23 cellular contexts compared by ENCODE assay signal in the genomic region with DNA sequence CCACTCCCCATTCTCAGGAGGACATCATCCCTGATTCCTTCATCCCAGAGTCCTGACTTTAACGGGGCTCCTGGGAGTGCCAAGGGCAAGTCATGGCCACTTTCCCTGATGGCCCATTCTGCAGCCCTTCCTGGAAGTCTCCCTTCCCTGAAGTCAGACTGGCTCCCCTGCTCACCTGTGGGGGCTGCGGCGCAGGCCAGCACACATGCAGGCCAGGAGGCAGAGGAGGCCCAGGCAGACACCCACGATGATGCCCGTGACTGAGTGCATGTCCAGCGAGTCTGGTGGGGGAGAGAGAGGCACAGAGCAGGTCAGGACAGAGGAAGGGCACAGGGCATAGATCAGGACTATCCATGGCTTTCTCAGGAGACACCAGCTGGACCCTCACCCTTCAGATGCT. TPM values are rescaled to one million over a fixed set of nuclear protein-coding genes. Genes with fewer than 3 reads are reported as not detected.
"Had no signal": no experiment of that assay in that cellular context is flagged by ENCODE, and none has a peak within 500 bp of the region (broad histone marks: within the 10 kb centered on the region; RNA-seq: fewer than 3 reads in every experiment).

No MANE protein-coding gene starts in this region.

- H3K9ac ChIP-seq: SK-N-SH had no signal

- H3K27me3 ChIP-seq: ascending aorta, body of pancreas, SJCRH30 had no signal

- H3K4me2 ChIP-seq: SK-N-SH had no signal

- H3K4me3 ChIP-seq: body of pancreas, SJCRH30 had no signal

- H3K27ac ChIP-seq: ascending aorta, body of pancreas, RWPE1, SJCRH30 had no signal

- H3K9me2 ChIP-seq: SK-N-SH had no signal

- H3K9me3 ChIP-seq: ascending aorta, body of pancreas, SJCRH30, SK-N-SH had no signal

- H3K36me3 ChIP-seq: ascending aorta had no signal

- DNase-seq: activated CD4-positive, alpha-beta T cell treated with anti-CD3 and anti-CD28 coated beads for 4 hours; activated CD4-positive, alpha-beta T cell treated with anti-CD3 and anti-CD28 coated beads, Interleukin-2, amount 50 U/mL, for 4 hours; activated CD8-positive, alpha-beta memory T cell treated with anti-CD3 and anti-CD28 coated beads, Interleukin-2, amount 50 U/mL, for 48 hours; activated CD8-positive, alpha-beta T cell treated with anti-CD3 and anti-CD28 coated beads, Interleukin-2, amount 10 ng/mL, durations not matched to agents 7 days and 5 days; activated effector memory CD4-positive, alpha-beta T cell treated with Interleukin-2 at 50 U/mL for 16 hours; activated T-cell treated with anti-CD3 and anti-CD28 coated beads, Interleukin-2, amount 50 U/mL, for 1 hour; amniotic stem cell; body of pancreas; NCI-H1092 treated with DMSO at 0.1 percent for 48 hours; NCI-H1436; NCI-H1694 treated with DMSO at 0.1 percent for 48 hours; NCI-H2029 treated with DMSO at 0.1 percent for 48 hours; NCI-H345; NCI-H510A; NCI-H526 treated with DMSO at 0.1 percent for 48 hours; NCI-H82; SJCRH30; SK-N-SH had no signal

RNA-seq across cellular contexts. Expression of gene IGDCC3, which starts 8.6 kb away (rescaled TPM):
- total RNA-seq: activated CD8-positive, alpha-beta T cell treated with anti-CD3 and anti-CD28 coated beads, Interleukin-2, amount 10 ng/mL, durations not matched to agents 7 days and 5 days; ascending aorta; body of pancreas; LHCN-M2; MCF 10A; T-helper 2 cell treated with Interferon-gamma antibody and Interleukin-4, amounts not matched to agents 100 ng/mL and 5 ng/mL, for 36 hours had no signal

RNA-seq across cellular contexts. Expression of gene IGDCC4, which starts 36.4 kb away (rescaled TPM):
- total RNA-seq: MCF 10A; T-helper 2 cell treated with Interferon-gamma antibody and Interleukin-4, amounts not matched to agents 100 ng/mL and 5 ng/mL, for 36 hours had no signal
